In genomic region chr2:28497206-28497605, GRCh38 we compare ENCODE assay signal across 6 cellular contexts. TPM values are rescaled to one million over a fixed set of nuclear protein-coding genes. Genes with fewer than 3 reads are reported as not detected.
"Had no signal": no experiment of that assay in that cellular context is flagged by ENCODE, and none has a peak within 500 bp of the region (broad histone marks: within the 10 kb centered on the region; RNA-seq: fewer than 3 reads in every experiment).

No MANE protein-coding gene starts in this region.

- H3K27ac ChIP-seq: HL-60 had no signal

- H3K27ac Mint-ChIP-seq: GM23338, H9, IgD-negative memory B cell had no signal

- H3K4me3 Mint-ChIP-seq: GM23338, H9, IgD-negative memory B cell had no signal

- H3K4me3 ChIP-seq: GM23338 had no signal

- ATAC-seq: GM23338, HepG2 had no signal

- DNase-seq: H9, HCEC 1CT had no signal

- H3K4me1 Mint-ChIP-seq: GM23338, H9, IgD-negative memory B cell had no signal

- H3K9me3 Mint-ChIP-seq: GM23338, H9 had no signal

- H3K36me3 Mint-ChIP-seq: IgD-negative memory B cell had no signal

RNA-seq across cellular contexts. Expression of gene PLB1, which starts 1.3 kb away (rescaled TPM):
- total RNA-seq: H9 had no signal
